ENCODE assay signal across 17 cellular contexts in genomic region chr1:48066951-48067350, GRCh38.
"Had no signal": no experiment of that assay in that cellular context is flagged by ENCODE, and none has a peak within 500 bp of the region (broad histone marks: within the 10 kb centered on the region; RNA-seq: fewer than 3 reads in every experiment).

No MANE protein-coding gene starts in this region.

- DNase-seq: activated CD4-positive, alpha-beta memory T cell treated with anti-CD3 and anti-CD28 coated beads, Interleukin-2, amount 10 ng/mL, durations not matched to agents 7 days and 5 days; activated CD4-positive, alpha-beta T cell treated with anti-CD3 and anti-CD28 coated beads for 48 hours; activated effector memory CD4-positive, alpha-beta T cell treated with anti-CD3 and anti-CD28 coated beads, Interleukin-2, amount 50 U/mL, for 16 hours; activated naive CD4-positive, alpha-beta T cell treated with anti-CD3 and anti-CD28 coated beads, Interleukin-2, amount 50 U/mL, for 16 hours; activated naive CD8-positive, alpha-beta T cell treated with anti-CD3 and anti-CD28 coated beads, Interleukin-2, amount 50 U/mL, for 24 hours; activated T-cell treated with anti-CD3 and anti-CD28 coated beads for 4 hours; erythroblast; foreskin fibroblast; left cardiac atrium; stimulated activated CD4-positive, alpha-beta T cell treated with anti-CD3 and anti-CD28 coated beads, Interleukin-1b, Interleukin-23, amount 100 ng/mL, for 48 hours; stimulated activated naive CD8-positive, alpha-beta T cell treated with anti-CD3 and anti-CD28 coated beads, Interleukin-15, amount 100 ng/mL, for 72 hours; T-helper 2 cell had no signal

- H3K27ac Mint-ChIP-seq: activated CD4-positive, alpha-beta memory T cell treated with anti-CD3 and anti-CD28 coated beads, Interleukin-2, amount 10 ng/mL, durations not matched to agents 7 days and 5 days; activated naive CD8-positive, alpha-beta T cell treated with anti-CD3 and anti-CD28 coated beads, Interleukin-2, amount 50 U/mL, for 24 hours; memory B cell; neural progenitor cell; progenitor cell of endocrine pancreas; stimulated activated effector memory CD8-positive, alpha-beta T cell treated with anti-CD3 and anti-CD28 coated beads, Interleukin-12 subunit alpha, Interleukin-12 subunit beta, amount 100 ng/mL, for 72 hours; stimulated activated naive CD8-positive, alpha-beta T cell treated with anti-CD3 and anti-CD28 coated beads, Interleukin-15, amount 100 ng/mL, for 72 hours had no signal

- H3K4me3 Mint-ChIP-seq: activated CD4-positive, alpha-beta memory T cell treated with anti-CD3 and anti-CD28 coated beads, Interleukin-2, amount 10 ng/mL, durations not matched to agents 7 days and 5 days; activated naive CD8-positive, alpha-beta T cell treated with anti-CD3 and anti-CD28 coated beads, Interleukin-2, amount 50 U/mL, for 24 hours; memory B cell; neural progenitor cell; stimulated activated effector memory CD8-positive, alpha-beta T cell treated with anti-CD3 and anti-CD28 coated beads, Interleukin-12 subunit alpha, Interleukin-12 subunit beta, amount 100 ng/mL, for 72 hours; stimulated activated naive CD8-positive, alpha-beta T cell treated with anti-CD3 and anti-CD28 coated beads, Interleukin-15, amount 100 ng/mL, for 72 hours had no signal

- H3K9me3 ChIP-seq: tibial artery had no signal

- H3K4me1 ChIP-seq: neural progenitor cell had no signal

- H3K9ac ChIP-seq: neural progenitor cell had no signal

- H3K36me3 Mint-ChIP-seq: memory B cell; neural progenitor cell; stimulated activated effector memory CD8-positive, alpha-beta T cell treated with anti-CD3 and anti-CD28 coated beads, Interleukin-12 subunit alpha, Interleukin-12 subunit beta, amount 100 ng/mL, for 72 hours had no signal

- H3K4me1 Mint-ChIP-seq: activated CD4-positive, alpha-beta memory T cell treated with anti-CD3 and anti-CD28 coated beads, Interleukin-2, amount 10 ng/mL, durations not matched to agents 7 days and 5 days; activated naive CD8-positive, alpha-beta T cell treated with anti-CD3 and anti-CD28 coated beads, Interleukin-2, amount 50 U/mL, for 24 hours; neural progenitor cell; stimulated activated effector memory CD8-positive, alpha-beta T cell treated with anti-CD3 and anti-CD28 coated beads, Interleukin-12 subunit alpha, Interleukin-12 subunit beta, amount 100 ng/mL, for 72 hours; stimulated activated naive CD8-positive, alpha-beta T cell treated with anti-CD3 and anti-CD28 coated beads, Interleukin-15, amount 100 ng/mL, for 72 hours had no signal

- H3K27me3 Mint-ChIP-seq: activated CD4-positive, alpha-beta memory T cell treated with anti-CD3 and anti-CD28 coated beads, Interleukin-2, amount 10 ng/mL, durations not matched to agents 7 days and 5 days; activated naive CD8-positive, alpha-beta T cell treated with anti-CD3 and anti-CD28 coated beads, Interleukin-2, amount 50 U/mL, for 24 hours; progenitor cell of endocrine pancreas had no signal

- H3K27ac ChIP-seq: neural progenitor cell had no signal

- H3K4me3 ChIP-seq: neural progenitor cell, tibial artery had no signal

- H3K36me3 ChIP-seq: neural progenitor cell, tibial artery had no signal

- H3K9me3 Mint-ChIP-seq: activated CD4-positive, alpha-beta memory T cell treated with anti-CD3 and anti-CD28 coated beads, Interleukin-2, amount 10 ng/mL, durations not matched to agents 7 days and 5 days; activated naive CD8-positive, alpha-beta T cell treated with anti-CD3 and anti-CD28 coated beads, Interleukin-2, amount 50 U/mL, for 24 hours; memory B cell; neural progenitor cell; stimulated activated effector memory CD8-positive, alpha-beta T cell treated with anti-CD3 and anti-CD28 coated beads, Interleukin-12 subunit alpha, Interleukin-12 subunit beta, amount 100 ng/mL, for 72 hours; stimulated activated naive CD8-positive, alpha-beta T cell treated with anti-CD3 and anti-CD28 coated beads, Interleukin-15, amount 100 ng/mL, for 72 hours had no signal

- H3K27me3 ChIP-seq: neural progenitor cell, tibial artery had no signal
